ENCODE assay signal across 7 cellular contexts in genomic region chr5:73311291-73312110, GRCh38.
A peak's percentile ranks its signal among the peaks of the same experiment; 100 is the strongest.
DNase-seq lines count a peak whose midpoint lies in the region; ATAC-seq and TF ChIP-seq lines count a peak whose summit lies in the region.

No MANE protein-coding gene starts in this region.

- peak; percentile 67 for ATAC-seq in thoracic aorta (ENCODE audit: insufficient number of reproducible peaks, low FRiP score, low read depth)
- ATAC-seq in GM18505 (IDR thresholded peaks at IDR 0.05; ENCODE audit: unreplicated experiment) = no peak
- ATAC-seq in GM21786 (IDR thresholded peaks at IDR 0.05; ENCODE audit: unreplicated experiment) = no peak

- intact Hi-C loops in ascending aorta (cut with DNase I) = loop anchor here (5.0 kb wide), 3 partner anchors 106 to 141 kb away; no protein-coding TSS in a partner anchor

- H3K9me3 ChIP-seq in ascending aorta (no peaks in the 10 kb centered on the region), iPS-15b (ENCODE audit: control insufficient read depth, insufficient read depth, low read length) (no peaks in the 10 kb centered on the region), thoracic aorta (no peaks in the 10 kb centered on the region)

- TF ChIP-seq POLR2A in GM18505 (IDR thresholded peaks at IDR 0.05; ENCODE audit: borderline replicate concordance, extremely low read depth, insufficient read depth, insufficient read length) = no peak

- H3K27ac ChIP-seq in ascending aorta (peak overlapping the region; percentile 55 to 65), thoracic aorta (peak overlapping the region; percentile 66 to 74)

- no peaks in the 10 kb centered on the region for H3K27me3 ChIP-seq in ascending aorta
- H3K27me3 ChIP-seq in iPS-15b (ENCODE audit: control insufficient read depth, insufficient read depth, low read length) = peaks cover 86% of the 10 kb centered on the region
- H3K27me3 ChIP-seq in thoracic aorta (replicated peaks; ENCODE audit: insufficient read depth) = no peaks in the 10 kb centered on the region

- H3K36me3 ChIP-seq in ascending aorta (no peaks in the 10 kb centered on the region), iPS-15b (ENCODE audit: control insufficient read depth, insufficient read depth, low read length) (no peaks in the 10 kb centered on the region), thoracic aorta (no peaks in the 10 kb centered on the region)

- TF ChIP-seq CTCF in ascending aorta (IDR thresholded peaks at IDR 0.05) (no peak), thoracic aorta (IDR thresholded peaks at IDR 0.05) (no peak)

- H3K4me3 ChIP-seq in ascending aorta = peak overlapping the region in 1 of 2 donors; percentile 40
- peak overlapping the region; percentile 48 for H3K4me3 ChIP-seq in iPS-15b (ENCODE audit: low read depth, low read length)
- peak overlapping the region; percentile 54 for H3K4me3 ChIP-seq in thoracic aorta

- H3K4me1 ChIP-seq in ascending aorta (peaks cover 0 to 12% of the 10 kb centered on the region in 2 donors), iPS-15b (ENCODE audit: control insufficient read depth, insufficient read depth, low read length) (no peaks in the 10 kb centered on the region), thoracic aorta (ENCODE audit: control insufficient read depth in 1 of 2, low read depth in 2 of 2) (peaks cover 3 to 29% of the 10 kb centered on the region in 2 donors)

- DNase-seq in HS-27A (ENCODE audit: low read depth) = peak; percentile 76
- peak; percentile 19 to 86 for DNase-seq in ascending aorta (ENCODE audit: low spot score in 2 of 2)
- DNase-seq in thoracic aorta (ENCODE audit: low spot score) = peak; percentile 30
- no peak for DNase-seq in activated naive CD4-positive, alpha-beta T cell treated with anti-CD3 and anti-CD28 coated beads, Interleukin-2, amount 50 U/mL, for 16 hours

- no peak overlapping the region for H3K9ac ChIP-seq in iPS-15b (ENCODE audit: low read depth, low read length)
